Comparison of ENCODE assay signal across 8 cellular contexts in genomic region chr2:151238527-151239487, GRCh38. TPM values are rescaled to one million over a fixed set of nuclear protein-coding genes. Genes with fewer than 3 reads are reported as not detected.
DNase-seq lines count a peak whose midpoint lies in the region; ATAC-seq, FAIRE-seq and TF ChIP-seq lines count a peak whose summit lies in the region.

No MANE protein-coding gene starts in this region.

- peak; percentile 57 for FAIRE-seq in pancreas (lab: Jason Lieb, UNC)

- H3K9me3 Mint-ChIP-seq in activated T-cell treated with anti-CD3 and anti-CD28 coated beads, Interleukin-2, amount 50 U/mL, for 24 hours, result no peaks in the 10 kb centered on the region

- no peak overlapping the region for H3K27ac Mint-ChIP-seq in activated T-cell treated with anti-CD3 and anti-CD28 coated beads, Interleukin-2, amount 50 U/mL, for 24 hours

- no peaks in the 10 kb centered on the region for H3K27me3 ChIP-seq in pancreas

- H3K27me3 Mint-ChIP-seq in activated T-cell treated with anti-CD3 and anti-CD28 coated beads, Interleukin-2, amount 50 U/mL, for 24 hours, result no peaks in the 10 kb centered on the region

- H3K27ac ChIP-seq in pancreas, result no peak overlapping the region

- DNase-seq in EH (ENCODE audit: low read depth) (peak; percentile 81), HPDE6-E6E7 (ENCODE audit: extremely low spot score) (peak; percentile 49), NCI-H82 treated with DMSO at 0.1 percent for 48 hours (lab: John Stamatoyannopoulos, UW; ENCODE audit: unreplicated experiment) (peak; percentile 65), germinal center (ENCODE audit: low spot score) (peak; percentile 37), pancreas (peak in 1 of 6 donors; percentile 28)
- peak; percentile 39 for DNase-seq in activated T-cell treated with anti-CD3 and anti-CD28 coated beads, Interleukin-2, amount 50 U/mL, for 24 hours

- 11 to 14% methylated on average over 6 of the region's 6 CpGs for WGBS in pancreas, 2 donors

- H3K36me3 ChIP-seq in pancreas, result no peaks in the 10 kb centered on the region

- peak; percentile 33 to 77 (median 70) for TF ChIP-seq CTCF in pancreas (IDR thresholded peaks at IDR 0.05)

- peaks cover 12% of the 10 kb centered on the region for H3K4me1 Mint-ChIP-seq in activated T-cell treated with anti-CD3 and anti-CD28 coated beads, Interleukin-2, amount 50 U/mL, for 24 hours (ENCODE audit: low read depth)

- H3K4me3 Mint-ChIP-seq in activated T-cell treated with anti-CD3 and anti-CD28 coated beads, Interleukin-2, amount 50 U/mL, for 24 hours, result no peak overlapping the region

- H3K4me3 ChIP-seq in pancreas, result no peak overlapping the region

- ATAC-seq in GM21381 (IDR thresholded peaks at IDR 0.05; ENCODE audit: unreplicated experiment) (peak; percentile 73), pancreas (peak; percentile 56 to 89 (median 86)), HG03439 (IDR thresholded peaks at IDR 0.05; ENCODE audit: unreplicated experiment) (no peak)

- H3K9me3 ChIP-seq in pancreas, result no peaks in the 10 kb centered on the region

- H3K4me1 ChIP-seq in pancreas, result no peaks in the 10 kb centered on the region

- no peaks in the 10 kb centered on the region for H3K36me3 Mint-ChIP-seq in activated T-cell treated with anti-CD3 and anti-CD28 coated beads, Interleukin-2, amount 50 U/mL, for 24 hours (ENCODE audit: low read depth)

- intact Hi-C loops in pancreas (cut with DNase I), result no loop called here

RNA-seq across cellular contexts. Expression of gene RBM43, which starts 22.9 kb away (rescaled TPM):
- 1 to 10 TPM; 2.6 to 4.2 (median 3.3) TPM for total RNA-seq in pancreas
- polyA plus RNA-seq in pancreas, result 1 to 10 TPM; 1.4 to 2.3 TPM

RNA-seq across cellular contexts. Expression of gene NMI, which starts 50.7 kb away (rescaled TPM):
- total RNA-seq in pancreas, result 10 to 100 TPM in 1 of 6 donors, 1 to 10 TPM in 5; 3.2 to 11.4 (median 4.3) TPM
- 1 to 10 TPM; 5.0 to 6.3 TPM for polyA plus RNA-seq in pancreas
